Comparison of ENCODE assay signal across 1 cellular context in genomic region chr4:965766-966134, GRCh38.
TF ChIP-seq lines count a peak whose summit lies in the region.

No MANE protein-coding gene starts in this region.

TF ChIP-seq in IMR-90, 13 proteins besides CTCF, POLR2A, EP300 and RAD21 (continued from another document):
- TF ChIP-seq RCOR1 (IDR thresholded peaks at IDR 0.05; ENCODE audit: insufficient replicate concordance, low read length) (no peak), CHD1 (IDR thresholded peaks at IDR 0.05; ENCODE audit: low read depth, low read length) (no peak), CEBPB (IDR thresholded peaks at IDR 0.05; ENCODE audit: low read depth, low read length) (no peak), MAZ (IDR thresholded peaks at IDR 0.05; ENCODE audit: borderline replicate concordance, low read depth, low read length) (no peak), SMC3 (IDR thresholded peaks at IDR 0.05; ENCODE audit: low read depth, low read length) (no peak), USF2 (IDR thresholded peaks at IDR 0.05; ENCODE audit: low read depth, low read length) (no peak), MXI1 (IDR thresholded peaks at IDR 0.05; ENCODE audit: borderline replicate concordance, low read depth, low read length) (no peak), BHLHE40 (IDR thresholded peaks at IDR 0.05; ENCODE audit: low read depth, low read length) (no peak), RFX5 (IDR thresholded peaks at IDR 0.05; ENCODE audit: low read depth, low read length) (no peak)
